Comparison of ENCODE assay signal across 11 cellular contexts in the genomic region with DNA sequence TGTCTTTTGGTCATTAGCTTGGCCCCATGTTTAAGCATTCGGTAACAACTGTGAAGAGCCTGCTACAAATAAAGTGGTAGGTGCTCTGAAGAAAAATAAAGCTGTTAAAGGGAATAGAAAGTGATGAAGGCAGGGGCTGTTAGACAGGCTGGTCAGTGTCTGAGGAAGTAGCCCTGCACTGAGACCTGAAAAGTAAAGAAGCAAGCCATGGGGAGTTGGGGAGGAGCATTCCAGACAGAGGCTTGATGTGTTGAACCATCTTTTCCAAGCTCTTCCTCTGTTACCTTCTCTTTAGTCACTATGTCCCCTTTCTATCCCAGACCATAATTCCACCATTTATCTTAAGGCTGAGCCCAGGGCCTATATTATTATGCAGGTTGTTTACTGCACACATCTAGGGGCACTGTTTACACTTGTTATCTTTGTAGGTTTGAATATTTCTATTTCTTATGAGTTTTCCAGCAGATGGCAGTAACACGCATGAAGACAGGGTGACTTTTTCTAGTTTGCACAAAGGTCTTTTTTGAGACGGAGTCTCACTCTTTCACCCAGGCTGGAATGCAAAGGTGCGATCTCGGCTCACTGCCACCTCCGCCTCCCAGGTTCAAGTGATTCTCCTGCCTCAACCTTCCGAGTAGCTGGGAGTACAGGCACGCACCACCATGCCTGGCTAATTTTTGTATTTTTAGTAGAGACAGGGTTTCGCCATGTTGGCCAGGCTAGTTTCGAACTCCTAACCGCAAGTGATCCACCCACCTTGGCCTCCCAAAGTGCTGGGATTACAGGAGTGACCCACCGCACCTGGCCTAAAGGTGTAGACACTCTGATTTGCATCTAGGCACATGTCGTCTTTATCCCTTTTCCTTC. TPM values are rescaled to one million over a fixed set of nuclear protein-coding genes. Genes with fewer than 3 reads are reported as not detected.
A peak's percentile ranks its signal among the peaks of the same experiment; 100 is the strongest.
DNase-seq lines count a peak whose midpoint lies in the region; ATAC-seq and TF ChIP-seq lines count a peak whose summit lies in the region.
"Had no signal": no experiment of that assay in that cellular context is flagged by ENCODE, and none has a peak within 500 bp of the region (broad histone marks: within the 10 kb centered on the region; RNA-seq: fewer than 3 reads in every experiment).

No MANE protein-coding gene starts in this region.

- no peak for DNase-seq in GM10248 (ENCODE audit: extremely low spot score)
- peak; percentile 34 for DNase-seq in dermis blood vessel endothelial cell
- no peak for DNase-seq in osteocyte (ENCODE audit: extremely low spot score, unreplicated experiment)
- no peak for DNase-seq in amniotic stem cell (lab: John Stamatoyannopoulos, UW)
- DNase-seq in Peyer's patch: no peak
- no peak for DNase-seq in activated CD4-positive, alpha-beta T cell treated with anti-CD3 and anti-CD28 coated beads, Interleukin-2, amount 10 ng/mL, durations not matched to agents 7 days and 5 days
- DNase-seq: activated CD4-positive, alpha-beta T cell treated with anti-CD3 and anti-CD28 coated beads for 36 hours; GF-D8 had no signal

- H3K4me1 ChIP-seq in OCI-LY1 (ENCODE audit: insufficient read depth, low read length, severe bottlenecking) (peaks cover 16% of the 10 kb centered on the region), Peyer's patch (no peaks in the 10 kb centered on the region)

- no peak overlapping the region for H3K4me3 Mint-ChIP-seq in osteocyte (ENCODE audit: unreplicated experiment)
- no peak overlapping the region for H3K4me3 Mint-ChIP-seq in activated CD4-positive, alpha-beta T cell treated with anti-CD3 and anti-CD28 coated beads, Interleukin-2, amount 10 ng/mL, durations not matched to agents 7 days and 5 days
- H3K4me3 Mint-ChIP-seq: activated CD4-positive, alpha-beta T cell treated with anti-CD3 and anti-CD28 coated beads for 36 hours; stimulated activated naive CD8-positive, alpha-beta T cell treated with anti-CD3 and anti-CD28 coated beads, Interleukin-15, Interleukin-2, amounts not matched to agents 100 ng/mL and 50 ng/mL, for 24 hours had no signal

- H3K79me2 ChIP-seq in OCI-LY1 (ENCODE audit: insufficient read depth, low read length): 0 out of 2 replicates have a peak, but pooled peaks cover 4% of the 10 kb centered on the region

- TF ChIP-seq POLR2A in Peyer's patch (IDR thresholded peaks at IDR 0.05): no peak

- H3K9me3 Mint-ChIP-seq in osteocyte (ENCODE audit: unreplicated experiment): no peaks in the 10 kb centered on the region
- H3K9me3 Mint-ChIP-seq in activated CD4-positive, alpha-beta T cell treated with anti-CD3 and anti-CD28 coated beads, Interleukin-2, amount 10 ng/mL, durations not matched to agents 7 days and 5 days: no peaks in the 10 kb centered on the region
- H3K9me3 Mint-ChIP-seq: stimulated activated naive CD8-positive, alpha-beta T cell treated with anti-CD3 and anti-CD28 coated beads, Interleukin-15, Interleukin-2, amounts not matched to agents 100 ng/mL and 50 ng/mL, for 24 hours had no signal

- TF ChIP-seq CTCF in GM10248 (IDR thresholded peaks at IDR 0.05; ENCODE audit: control extremely low read depth, extremely low read depth, low read depth, missing control alignments) (peak; percentile 15), OCI-LY1 (IDR thresholded peaks at IDR 0.05; ENCODE audit: low read length) (peak; percentile 39), osteocyte (IDR thresholded peaks at IDR 0.05) (peak; percentile 42), Peyer's patch (IDR thresholded peaks at IDR 0.05) (peak in 3 of 6 experiments; percentile 22 to 41 (median 25))

- H3K36me3 Mint-ChIP-seq in osteocyte (ENCODE audit: unreplicated experiment): peaks cover 5% of the 10 kb centered on the region
- H3K36me3 Mint-ChIP-seq in activated CD4-positive, alpha-beta T cell treated with anti-CD3 and anti-CD28 coated beads, Interleukin-2, amount 10 ng/mL, durations not matched to agents 7 days and 5 days (ENCODE audit: low read depth): peaks cover 3% of the 10 kb centered on the region

- no peak overlapping the region for H2AFZ ChIP-seq in OCI-LY1 (ENCODE audit: low read length)

- H3K27me3 ChIP-seq in OCI-LY1 (ENCODE audit: insufficient read depth, low read length) (no peaks in the 10 kb centered on the region), Peyer's patch (no peaks in the 10 kb centered on the region)

- peaks cover 1% of the 10 kb centered on the region for H3K4me1 Mint-ChIP-seq in osteocyte (ENCODE audit: unreplicated experiment)
- no peaks in the 10 kb centered on the region for H3K4me1 Mint-ChIP-seq in activated CD4-positive, alpha-beta T cell treated with anti-CD3 and anti-CD28 coated beads, Interleukin-2, amount 10 ng/mL, durations not matched to agents 7 days and 5 days
- H3K4me1 Mint-ChIP-seq: activated CD4-positive, alpha-beta T cell treated with anti-CD3 and anti-CD28 coated beads for 36 hours had no signal

- H3K27ac Mint-ChIP-seq in osteocyte (ENCODE audit: unreplicated experiment): no peak overlapping the region
- H3K27ac Mint-ChIP-seq in activated CD4-positive, alpha-beta T cell treated with anti-CD3 and anti-CD28 coated beads, Interleukin-2, amount 10 ng/mL, durations not matched to agents 7 days and 5 days: no peak overlapping the region
- H3K27ac Mint-ChIP-seq: activated CD4-positive, alpha-beta T cell treated with anti-CD3 and anti-CD28 coated beads for 36 hours; stimulated activated naive CD8-positive, alpha-beta T cell treated with anti-CD3 and anti-CD28 coated beads, Interleukin-15, Interleukin-2, amounts not matched to agents 100 ng/mL and 50 ng/mL, for 24 hours had no signal

- no peak for ATAC-seq in HG02970 (IDR thresholded peaks at IDR 0.05; ENCODE audit: low FRiP score, unreplicated experiment)
- ATAC-seq: activated CD4-positive, alpha-beta T cell treated with anti-CD3 and anti-CD28 coated beads for 36 hours had no signal

- 0 out of 2 replicates have a peak, but pooled peaks cover 2% of the 10 kb centered on the region for H4K20me1 ChIP-seq in OCI-LY1 (ENCODE audit: insufficient read depth, low read length)

- no peaks in the 10 kb centered on the region for H3K9me2 ChIP-seq in OCI-LY1 (ENCODE audit: low read depth, low read length)

- no peaks in the 10 kb centered on the region for H3F3A ChIP-seq in OCI-LY1 (ENCODE audit: insufficient read depth, low read length)

- H3K9me3 ChIP-seq in OCI-LY1 (ENCODE audit: low read length): no peaks in the 10 kb centered on the region
- no peaks in the 10 kb centered on the region for H3K9me3 ChIP-seq in Peyer's patch

- H3K4me3 ChIP-seq in OCI-LY1 (ENCODE audit: low read depth, low read length, poor library complexity, severe bottlenecking) (no peak overlapping the region), Peyer's patch (no peak overlapping the region)

- H3K27ac ChIP-seq in OCI-LY1 (ENCODE audit: low read depth, low read length, poor library complexity, severe bottlenecking) (no peak overlapping the region), Peyer's patch (no peak overlapping the region)

- CTCF ChIA-PET in GM10248 (lab: Yijun Ruan, JAX): interaction anchor here (1.5 to 5.4 kb wide), 2 partner anchors 8 to 11 kb away, joined by 3 to 40 read pairs; no protein-coding TSS in a partner anchor
- CTCF ChIA-PET in activated CD4-positive, alpha-beta T cell treated with anti-CD3 and anti-CD28 coated beads, Interleukin-2, amount 10 ng/mL, durations not matched to agents 7 days and 5 days (lab: Charles Lee): interaction anchor here (1.1 kb wide), 2 partner anchors 9 to 92 kb away, joined by 3 to 4 read pairs; no protein-coding TSS in a partner anchor

- POLR2A ChIA-PET in GM10248 (lab: Yijun Ruan, JAX): interaction anchor here (0.5 kb wide), 1 partner anchor 109 kb away, joined by 5 read pairs; no protein-coding TSS in a partner anchor
- POLR2A ChIA-PET in activated CD4-positive, alpha-beta T cell treated with anti-CD3 and anti-CD28 coated beads, Interleukin-2, amount 10 ng/mL, durations not matched to agents 7 days and 5 days (lab: Charles Lee): interaction anchor here (0.5 kb wide), 1 partner anchor 18 kb away, joined by 3 read pairs; no protein-coding TSS in a partner anchor

- H3K36me3 ChIP-seq in OCI-LY1 (ENCODE audit: insufficient read depth, low read length) (peaks cover 9% of the 10 kb centered on the region), Peyer's patch (peaks cover 0 to 9% (median 0%) of the 10 kb centered on the region in 3 donors)

- H3K4me2 ChIP-seq in OCI-LY1 (ENCODE audit: low read length): peak overlapping the region; percentile 5; the same call in 1 of the 2 replicates

- H3K9ac ChIP-seq in OCI-LY1 (ENCODE audit: low read length): no peak overlapping the region

- H3K27me3 Mint-ChIP-seq in osteocyte (ENCODE audit: unreplicated experiment): no peaks in the 10 kb centered on the region
- H3K27me3 Mint-ChIP-seq in activated CD4-positive, alpha-beta T cell treated with anti-CD3 and anti-CD28 coated beads, Interleukin-2, amount 10 ng/mL, durations not matched to agents 7 days and 5 days: no peaks in the 10 kb centered on the region
- H3K27me3 Mint-ChIP-seq: activated CD4-positive, alpha-beta T cell treated with anti-CD3 and anti-CD28 coated beads for 36 hours; stimulated activated naive CD8-positive, alpha-beta T cell treated with anti-CD3 and anti-CD28 coated beads, Interleukin-15, Interleukin-2, amounts not matched to agents 100 ng/mL and 50 ng/mL, for 24 hours had no signal

RNA-seq across cellular contexts. Expression of a gene that starts 23.0 kb away (rescaled TPM):
- total RNA-seq in dermis blood vessel endothelial cell: 25.4 and 30.1 TPM in 2 replicates
- total RNA-seq in osteocyte: 32.1 and 34.3 TPM in 2 replicates
- total RNA-seq in Peyer's patch: 10 to 100 TPM in 1 of 4 donors, 1 to 10 TPM in 3; 3.7 to 10.5 (median 8.5) TPM
- 1 to 10 TPM; 1.1 TPM for total RNA-seq in activated CD4-positive, alpha-beta T cell treated with anti-CD3 and anti-CD28 coated beads, Interleukin-2, amount 10 ng/mL, durations not matched to agents 7 days and 5 days
